Comparison of ENCODE assay signal across 9 cellular contexts in the genomic region with DNA sequence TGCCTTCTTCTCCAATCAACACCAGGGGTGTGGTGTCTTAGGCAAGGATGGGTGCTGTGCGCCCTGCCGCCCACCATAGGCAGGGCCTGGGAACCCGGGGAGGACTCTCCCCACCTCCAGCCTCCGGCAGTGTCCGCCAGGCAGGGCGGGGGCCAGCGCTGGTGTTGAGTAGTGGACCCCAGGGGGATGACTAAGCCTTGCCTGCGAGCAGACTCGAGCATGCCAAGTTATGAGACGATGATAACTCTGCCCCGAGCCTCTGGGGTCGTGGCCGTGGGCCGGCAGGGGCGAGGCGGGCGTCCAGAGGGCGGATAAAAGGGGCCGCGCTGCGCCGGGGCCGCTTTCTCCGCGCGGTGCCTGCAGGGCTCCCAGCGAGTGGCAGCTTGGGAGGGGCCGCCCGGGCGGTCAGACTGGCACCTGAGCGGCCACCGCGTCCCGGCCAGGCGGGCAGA. TPM values are rescaled to one million over a fixed set of nuclear protein-coding genes. Genes with fewer than 3 reads are reported as not detected.
A peak's percentile ranks its signal among the peaks of the same experiment; 100 is the strongest.
DNase-seq lines count a peak whose midpoint lies in the region; ATAC-seq and TF ChIP-seq lines count a peak whose summit lies in the region.
"Had no signal": no experiment of that assay in that cellular context is flagged by ENCODE, and none has a peak within 500 bp of the region (broad histone marks: within the 10 kb centered on the region; RNA-seq: fewer than 3 reads in every experiment).

A gene (plus strand): TSS at position 340 of the 452 bp plus-strand sequence. CDS start 245 bp downstream, outside the sequence.

- H3K36me3 ChIP-seq in mucosa of stomach (ENCODE audit: control insufficient read depth, insufficient read depth, low read length) (no peaks in the 10 kb centered on the region), tibial artery (no peaks in the 10 kb centered on the region)

- CTCF ChIA-PET in WTC11 (lab: Charles Lee): interaction anchor here (0.7 to 2.6 kb wide), 9 partner anchors 14 to 138 kb away, joined by 3 to 11 read pairs (median 5); a partner anchor contains a TSS

- intact Hi-C loops in tibial artery (cut with DNase I; ENCODE audit: low total_unique reads): loop anchor here (10.0 kb wide), 1 partner anchor 101 kb away; no protein-coding TSS in a partner anchor

- H3K4me3 ChIP-seq in fibroblast of pulmonary artery (replicated peaks; ENCODE audit: low read depth, low read length) (peak within 1 kb of the TSS; percentile 60), mucosa of stomach (ENCODE audit: low read length) (no peak within 1 kb of the TSS), tibial artery (peak within 1 kb of the TSS; percentile 60 to 69)

- TF ChIP-seq CTCF in WTC11 (IDR thresholded peaks at IDR 0.05) (no peak), fibroblast of pulmonary artery (IDR thresholded peaks at IDR 0.05; ENCODE audit: low read length, missing control alignments) (no peak), tibial artery (IDR thresholded peaks at IDR 0.05) (peak in 1 of 2 experiments; percentile 7), GM20000 (IDR thresholded peaks at IDR 0.05; ENCODE audit: extremely low read depth, missing control alignments) (no peak)

- peak; percentile 56 for ATAC-seq in WTC11
- ATAC-seq: T-cell had no signal

- H3K27me3 ChIP-seq in mucosa of stomach (ENCODE audit: control insufficient read depth, insufficient read depth, low read length) (peaks cover 32% of the 10 kb centered on the region), tibial artery (no peaks in the 10 kb centered on the region)

- H3K9me3 Mint-ChIP-seq in WTC11: no peaks in the 10 kb centered on the region
- H3K9me3 Mint-ChIP-seq: T-cell had no signal

- DNase-seq in WTC11 (ENCODE audit: low spot score): peak; percentile 15
- DNase-seq in fibroblast of pulmonary artery (ENCODE audit: low read depth): peak; percentile 87
- peak; percentile 93 to 95 for DNase-seq in tibial artery
- DNase-seq in NCI-H2196 treated with DMSO at 0.1 percent for 48 hours (lab: John Stamatoyannopoulos, UW; ENCODE audit: unreplicated experiment): no peak
- no peak for DNase-seq in GM20000 (ENCODE audit: low spot score)
- DNase-seq in HPDE6-E6E7 (ENCODE audit: extremely low spot score): no peak
- no peak for DNase-seq in kidney tubule cell (ENCODE audit: low spot score)
- DNase-seq: T-cell had no signal

- peak within 1 kb of the TSS; percentile 68 for H3K4me3 Mint-ChIP-seq in WTC11

- POLR2A ChIA-PET in WTC11 (lab: Charles Lee): interaction anchor here (0.6 kb wide), 1 partner anchor 244 kb away, joined by 3 read pairs; no protein-coding TSS in a partner anchor

- H3K36me3 Mint-ChIP-seq in WTC11: no peaks in the 10 kb centered on the region
- H3K36me3 Mint-ChIP-seq: T-cell had no signal

- H3K4me1 ChIP-seq in mucosa of stomach (ENCODE audit: control insufficient read depth, insufficient read depth, low read length): no peaks in the 10 kb centered on the region
- peaks cover 0 to 59% (median 27%) of the 10 kb centered on the region in 4 donors for H3K4me1 ChIP-seq in tibial artery

- no peaks in the 10 kb centered on the region for H3K9me3 ChIP-seq in mucosa of stomach (ENCODE audit: control insufficient read depth, low read length)
- no peaks in the 10 kb centered on the region for H3K9me3 ChIP-seq in tibial artery

- H3K27ac ChIP-seq in tibial artery: peak within 1 kb of the TSS; percentile 92 to 96

- H3K9ac ChIP-seq in mucosa of stomach (ENCODE audit: low read length): peak within 1 kb of the TSS; percentile 17

- no peak within 1 kb of the TSS for H3K27ac Mint-ChIP-seq in WTC11

- H3K4me1 Mint-ChIP-seq in WTC11: peaks cover 6% of the 10 kb centered on the region

- peaks cover 52% of the 10 kb centered on the region for H3K27me3 Mint-ChIP-seq in WTC11 (ENCODE audit: low read depth)

TF ChIP-seq in WTC11, 78 proteins besides CTCF, POLR2A, EP300 and RAD21:
- TF ChIP-seq, protein P1, sequence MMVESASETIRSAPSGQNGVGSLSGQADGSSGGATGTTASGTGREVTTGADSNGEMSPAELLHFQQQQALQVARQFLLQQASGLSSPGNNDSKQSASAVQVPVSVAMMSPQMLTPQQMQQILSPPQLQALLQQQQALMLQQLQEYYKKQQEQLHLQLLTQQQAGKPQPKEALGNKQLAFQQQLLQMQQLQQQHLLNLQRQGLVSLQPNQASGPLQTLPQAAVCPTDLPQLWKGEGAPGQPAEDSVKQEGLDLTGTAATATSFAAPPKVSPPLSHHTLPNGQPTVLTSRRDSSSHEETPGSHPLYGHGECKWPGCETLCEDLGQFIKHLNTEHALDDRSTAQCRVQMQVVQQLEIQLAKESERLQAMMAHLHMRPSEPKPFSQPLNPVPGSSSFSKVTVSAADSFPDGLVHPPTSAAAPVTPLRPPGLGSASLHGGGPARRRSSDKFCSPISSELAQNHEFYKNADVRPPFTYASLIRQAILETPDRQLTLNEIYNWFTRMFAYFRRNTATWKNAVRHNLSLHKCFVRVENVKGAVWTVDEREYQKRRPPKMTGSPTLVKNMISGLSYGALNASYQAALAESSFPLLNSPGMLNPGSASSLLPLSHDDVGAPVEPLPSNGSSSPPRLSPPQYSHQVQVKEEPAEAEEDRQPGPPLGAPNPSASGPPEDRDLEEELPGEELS (CRISPR knock-in tag; IDR thresholded peaks at IDR 0.05): no peak
- TF ChIP-seq, protein P2, sequence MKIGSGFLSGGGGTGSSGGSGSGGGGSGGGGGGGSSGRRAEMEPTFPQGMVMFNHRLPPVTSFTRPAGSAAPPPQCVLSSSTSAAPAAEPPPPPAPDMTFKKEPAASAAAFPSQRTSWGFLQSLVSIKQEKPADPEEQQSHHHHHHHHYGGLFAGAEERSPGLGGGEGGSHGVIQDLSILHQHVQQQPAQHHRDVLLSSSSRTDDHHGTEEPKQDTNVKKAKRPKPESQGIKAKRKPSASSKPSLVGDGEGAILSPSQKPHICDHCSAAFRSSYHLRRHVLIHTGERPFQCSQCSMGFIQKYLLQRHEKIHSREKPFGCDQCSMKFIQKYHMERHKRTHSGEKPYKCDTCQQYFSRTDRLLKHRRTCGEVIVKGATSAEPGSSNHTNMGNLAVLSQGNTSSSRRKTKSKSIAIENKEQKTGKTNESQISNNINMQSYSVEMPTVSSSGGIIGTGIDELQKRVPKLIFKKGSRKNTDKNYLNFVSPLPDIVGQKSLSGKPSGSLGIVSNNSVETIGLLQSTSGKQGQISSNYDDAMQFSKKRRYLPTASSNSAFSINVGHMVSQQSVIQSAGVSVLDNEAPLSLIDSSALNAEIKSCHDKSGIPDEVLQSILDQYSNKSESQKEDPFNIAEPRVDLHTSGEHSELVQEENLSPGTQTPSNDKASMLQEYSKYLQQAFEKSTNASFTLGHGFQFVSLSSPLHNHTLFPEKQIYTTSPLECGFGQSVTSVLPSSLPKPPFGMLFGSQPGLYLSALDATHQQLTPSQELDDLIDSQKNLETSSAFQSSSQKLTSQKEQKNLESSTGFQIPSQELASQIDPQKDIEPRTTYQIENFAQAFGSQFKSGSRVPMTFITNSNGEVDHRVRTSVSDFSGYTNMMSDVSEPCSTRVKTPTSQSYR (CRISPR knock-in tag; IDR thresholded peaks at IDR 0.05): no peak
- TF ChIP-seq, protein P3, sequence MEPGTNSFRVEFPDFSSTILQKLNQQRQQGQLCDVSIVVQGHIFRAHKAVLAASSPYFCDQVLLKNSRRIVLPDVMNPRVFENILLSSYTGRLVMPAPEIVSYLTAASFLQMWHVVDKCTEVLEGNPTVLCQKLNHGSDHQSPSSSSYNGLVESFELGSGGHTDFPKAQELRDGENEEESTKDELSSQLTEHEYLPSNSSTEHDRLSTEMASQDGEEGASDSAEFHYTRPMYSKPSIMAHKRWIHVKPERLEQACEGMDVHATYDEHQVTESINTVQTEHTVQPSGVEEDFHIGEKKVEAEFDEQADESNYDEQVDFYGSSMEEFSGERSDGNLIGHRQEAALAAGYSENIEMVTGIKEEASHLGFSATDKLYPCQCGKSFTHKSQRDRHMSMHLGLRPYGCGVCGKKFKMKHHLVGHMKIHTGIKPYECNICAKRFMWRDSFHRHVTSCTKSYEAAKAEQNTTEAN (CRISPR knock-in tag; IDR thresholded peaks at IDR 0.05): 0 out of 2 replicates have a peak, but pooled peaks have one; percentile 20
- 0 out of 2 replicates have a peak, but pooled peaks have one; percentile 26 for TF ChIP-seq ZNF263 (CRISPR knock-in tag; IDR thresholded peaks at IDR 0.05; ENCODE audit: low read depth)

RNA-seq across cellular contexts. Expression of the gene that starts here (rescaled TPM):
- 1.9 to 2.4 TPM (median 2.1 TPM) in 3 replicates for total RNA-seq in WTC11 (2021)
- total RNA-seq: T-cell had no signal

Comparison
In these comparisons a context has a peak if more than half of its experiments do, and no peak if none do; other contexts are left out.
1. DNase-seq: peak in WTC11 (single experiment), fibroblast of pulmonary artery (single experiment) and tibial artery (2 of 2); none in NCI-H2196 treated with DMSO at 0.1 percent for 48 hours (single experiment), GM20000 (single experiment), HPDE6-E6E7 (single experiment) and kidney tubule cell (single experiment).